18 cellular contexts compared by ENCODE assay signal in the genomic region with DNA sequence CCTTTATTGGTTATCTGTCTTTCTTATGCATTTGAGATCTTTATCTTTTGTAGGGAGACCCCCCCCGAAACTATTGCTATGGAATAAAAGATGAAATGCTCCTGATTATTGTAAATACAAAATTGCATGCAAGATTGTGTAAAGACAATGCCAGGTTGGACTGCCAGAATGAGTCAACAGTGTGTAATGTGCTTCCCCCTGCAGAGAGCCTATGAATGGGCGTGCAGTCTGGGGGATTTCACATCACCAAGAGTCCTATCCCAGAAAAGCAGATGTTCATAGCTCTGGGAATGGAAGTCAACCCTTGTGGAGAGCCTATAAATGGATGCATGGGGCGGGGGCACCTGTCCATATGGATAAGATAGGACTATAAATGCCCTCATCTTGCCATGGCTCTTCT.
DNase-seq lines count a peak whose midpoint lies in the region; ATAC-seq and TF ChIP-seq lines count a peak whose summit lies in the region.
"Had no signal": no experiment of that assay in that cellular context is flagged by ENCODE, and none has a peak within 500 bp of the region (broad histone marks: within the 10 kb centered on the region; RNA-seq: fewer than 3 reads in every experiment).

No MANE protein-coding gene starts in this region.

- no peak overlapping the region for H3K27ac Mint-ChIP-seq in endodermal cell
- H3K27ac Mint-ChIP-seq: GM23338 had no signal

- no peak for TF ChIP-seq POLR2A in gastrocnemius medialis (IDR thresholded peaks at IDR 0.05)

- CTCF ChIA-PET in PC-9 (lab: Charles Lee) = no interaction called here

- no peak overlapping the region for H2AFZ ChIP-seq in PC-9
- H2AFZ ChIP-seq: GM23338 had no signal

- H3K36me3 Mint-ChIP-seq in endodermal cell (ENCODE audit: low read depth) = peaks cover 29% of the 10 kb centered on the region

- H3K4me2 ChIP-seq in PC-9 = no peak overlapping the region
- H3K4me2 ChIP-seq: BLaER1 treated with 17β-estradiol and CSF1 and Interleukin-3, amounts not matched to agents 10 nM and 100 nM; GM23338 had no signal

- H3K27me3 Mint-ChIP-seq in endodermal cell (ENCODE audit: insufficient read depth) = no peaks in the 10 kb centered on the region

- peak; percentile 9 to 28 for DNase-seq in NCI-H446 (lab: John Stamatoyannopoulos, UW)
- DNase-seq in NCI-H446 treated with DMSO at 0.1 percent for 48 hours (lab: John Stamatoyannopoulos, UW) = no peak
- DNase-seq in PC-9 = peak; percentile 12 to 31
- DNase-seq in endodermal cell = no peak
- peak; percentile 73 for DNase-seq in kidney tubule cell (ENCODE audit: low spot score)
- DNase-seq in SK-N-DZ (ENCODE audit: low spot score) = no peak
- DNase-seq in gastrocnemius medialis = no peak
- DNase-seq: 8988T, NCI-H1048, NCI-H146, NCI-H2107, NCI-H345, NCI-H82, SIG-M5 had no signal

- WGBS in endodermal cell (ENCODE audit: insufficient coverage in 1 of 2, insufficient read length in 1 of 2), 2 experiments = 89% methylated on average over 3 of the region's 3 CpGs; no CpG with 5 or more reads in 1 of the 2 experiments

- H3K9me2 ChIP-seq in PC-9 (ENCODE audit: insufficient read depth) = no peaks in the 10 kb centered on the region; the same call in 1 of the 2 replicates

- POLR2A ChIA-PET in PC-9 (lab: Charles Lee; ENCODE audit: unreplicated experiment) = no interaction called here

- H3K4me1 Mint-ChIP-seq in endodermal cell = peaks cover 23% of the 10 kb centered on the region

- BruUV-seq in PC-9 (replicated peaks; lab: Mats Ljungman, UMichigan) = no TSS peak

- TF ChIP-seq CTCF in PC-9 (conservative IDR thresholded peaks at IDR 0.05) (no peak), endodermal cell (conservative IDR thresholded peaks at IDR 0.05) (no peak), gastrocnemius medialis (IDR thresholded peaks at IDR 0.05 in 4 of 5, conservative IDR thresholded peaks at IDR 0.05 in 1 of 5) (no peak)

- intact Hi-C loops in PC-9 (cut with micrococcal nuclease; ENCODE audit: unreplicated experiment) = no loop called here
- intact Hi-C loops in gastrocnemius medialis (cut with DNase I; ENCODE audit: low total_unique reads) = no loop called here

- no peaks in the 10 kb centered on the region for H3K9me3 ChIP-seq in PC-9 (ENCODE audit: insufficient read depth, low read depth)
- peaks cover 30% of the 10 kb centered on the region for H3K9me3 ChIP-seq in endodermal cell (ENCODE audit: control insufficient read depth, low read length)
- no peaks in the 10 kb centered on the region for H3K9me3 ChIP-seq in gastrocnemius medialis
- H3K9me3 ChIP-seq: BLaER1 treated with 17β-estradiol and CSF1 and Interleukin-3, amounts not matched to agents 10 nM and 100 nM had no signal

- no peak overlapping the region for H3K9ac ChIP-seq in endodermal cell (ENCODE audit: extremely low read depth, low read length, poor library complexity, severe bottlenecking)
- H3K9ac ChIP-seq: BLaER1 treated with 17β-estradiol and CSF1 and Interleukin-3, amounts not matched to agents 10 nM and 100 nM had no signal

- no peaks in the 10 kb centered on the region for H3K36me3 ChIP-seq in PC-9 (ENCODE audit: low read depth)
- H3K36me3 ChIP-seq in endodermal cell (ENCODE audit: control insufficient read depth, insufficient read depth, low read length) = no peaks in the 10 kb centered on the region
- no peaks in the 10 kb centered on the region for H3K36me3 ChIP-seq in gastrocnemius medialis
- H3K36me3 ChIP-seq: BLaER1 treated with 17β-estradiol and CSF1 and Interleukin-3, amounts not matched to agents 10 nM and 100 nM had no signal

- in situ Hi-C loops in gastrocnemius medialis (cut with MboI; ENCODE audit: low sequenced_read_pairs in 4 of 4) = no loop called here

- H4K20me1 ChIP-seq in PC-9 (ENCODE audit: insufficient read depth) = no peaks in the 10 kb centered on the region
- H4K20me1 ChIP-seq: BLaER1 treated with 17β-estradiol and CSF1 and Interleukin-3, amounts not matched to agents 10 nM and 100 nM had no signal

- H3K27me3 ChIP-seq in PC-9 (ENCODE audit: insufficient read depth, low read depth) (no peaks in the 10 kb centered on the region), endodermal cell (ENCODE audit: control insufficient read depth, insufficient read depth, low read length, poor library complexity, severe bottlenecking) (no peaks in the 10 kb centered on the region), gastrocnemius medialis (no peaks in the 10 kb centered on the region)
- H3K27me3 ChIP-seq: BLaER1 treated with 17β-estradiol and CSF1 and Interleukin-3, amounts not matched to agents 10 nM and 100 nM had no signal

- H3K27ac ChIP-seq in PC-9 (no peak overlapping the region), endodermal cell (ENCODE audit: low read depth, low read length) (no peak overlapping the region), gastrocnemius medialis (no peak overlapping the region)
- H3K27ac ChIP-seq: BLaER1 treated with 17β-estradiol and CSF1 and Interleukin-3, amounts not matched to agents 10 nM and 100 nM had no signal

- ATAC-seq in gastrocnemius medialis (no peak), GM19463 (IDR thresholded peaks at IDR 0.05; ENCODE audit: unreplicated experiment) (no peak)
- ATAC-seq: GM23338, K562 had no signal

- H3K4me1 ChIP-seq in PC-9 (replicated peaks; ENCODE audit: insufficient read depth) (no peaks in the 10 kb centered on the region), endodermal cell (ENCODE audit: control insufficient read depth, insufficient read depth, low read length) (no peaks in the 10 kb centered on the region), gastrocnemius medialis (no peaks in the 10 kb centered on the region)
- H3K4me1 ChIP-seq: BLaER1 treated with 17β-estradiol and CSF1 and Interleukin-3, amounts not matched to agents 10 nM and 100 nM had no signal

- H3K9me3 Mint-ChIP-seq in endodermal cell = peaks cover 34% of the 10 kb centered on the region

- H3K79me2 ChIP-seq in PC-9 (ENCODE audit: low read depth) = no peaks in the 10 kb centered on the region

- H3K4me3 ChIP-seq in PC-9 (no peak overlapping the region), endodermal cell (ENCODE audit: low read length) (peak overlapping the region; percentile 57), gastrocnemius medialis (no peak overlapping the region)
- H3K4me3 ChIP-seq: BLaER1 treated with 17β-estradiol and CSF1 and Interleukin-3, amounts not matched to agents 10 nM and 100 nM; GM23338; K562 had no signal

- no peaks in the 10 kb centered on the region for H3F3A ChIP-seq in PC-9 (ENCODE audit: insufficient read depth, low read depth)

- H3K4me3 Mint-ChIP-seq in endodermal cell = no peak overlapping the region
- H3K4me3 Mint-ChIP-seq: GM23338 had no signal

Comparison
In these comparisons a context has a peak if more than half of its experiments do, and no peak if none do; other contexts are left out.
1. DNase-seq: peak in NCI-H446 (2 of 2), PC-9 (2 of 2) and kidney tubule cell (single experiment); none in NCI-H446 treated with DMSO at 0.1 percent for 48 hours (single experiment), endodermal cell (single experiment), SK-N-DZ (single experiment) and gastrocnemius medialis (0 of 2).